8 cellular contexts compared by ENCODE assay signal in the genomic region with DNA sequence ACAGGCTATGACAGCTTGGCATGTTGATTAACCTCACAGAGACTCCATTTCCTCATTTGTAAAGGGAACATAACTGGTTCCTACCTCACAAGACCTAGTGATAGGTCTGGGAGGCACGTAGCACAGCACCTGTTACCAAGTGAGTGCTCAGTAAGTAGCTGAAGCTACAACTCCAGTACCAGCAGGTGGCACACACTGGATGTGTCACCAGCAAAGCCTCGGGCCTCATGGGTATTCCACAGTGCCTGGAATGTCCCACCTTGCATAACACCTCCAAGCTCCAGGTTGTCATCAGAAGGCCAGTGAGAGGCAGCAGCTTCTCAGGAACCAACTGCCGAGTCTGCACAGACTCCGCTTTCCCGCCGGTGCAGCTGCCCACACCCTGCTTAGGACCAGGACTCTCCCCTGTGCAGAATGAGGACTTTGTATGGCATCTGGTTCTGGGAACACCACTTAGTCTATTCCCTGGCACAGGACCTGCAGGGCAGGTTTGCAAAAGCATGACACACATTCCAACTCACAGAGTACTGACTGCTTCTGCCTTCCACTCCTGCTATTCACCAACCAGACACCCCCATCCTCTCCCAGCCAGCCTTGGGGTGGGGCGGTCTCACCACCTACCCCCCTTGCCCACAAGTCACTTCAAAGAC. TPM values are rescaled to one million over a fixed set of nuclear protein-coding genes. Genes with fewer than 3 reads are reported as not detected.
A peak's percentile ranks its signal among the peaks of the same experiment; 100 is the strongest.
DNase-seq lines count a peak whose midpoint lies in the region; ATAC-seq, FAIRE-seq and TF ChIP-seq lines count a peak whose summit lies in the region.

No MANE protein-coding gene starts in this region.

- H3K27me3 ChIP-seq in left ventricle myocardium inferior (ENCODE audit: low read depth) (peaks cover 82% of the 10 kb centered on the region), esophagus squamous epithelium (no peaks in the 10 kb centered on the region), upper lobe of left lung (no peaks in the 10 kb centered on the region)

- no peak for FAIRE-seq in D721Med (lab: Jason Lieb, UNC)

- intact Hi-C loops in left ventricle myocardium inferior (cut with micrococcal nuclease) (no loop called here), left cardiac atrium (cut with DNase I) (no loop called here), esophagus squamous epithelium (cut with DNase I) (no loop called here)

- H3K4me3 ChIP-seq in left ventricle myocardium inferior (no peak overlapping the region), esophagus squamous epithelium (no peak overlapping the region), upper lobe of left lung (no peak overlapping the region)

- no peak overlapping the region for H3K27ac ChIP-seq in left ventricle myocardium inferior (replicated peaks)
- peak overlapping the region; percentile 19 to 69 (median 39) for H3K27ac ChIP-seq in esophagus squamous epithelium
- peak overlapping the region; percentile 32 to 69 (median 68) for H3K27ac ChIP-seq in upper lobe of left lung

- 33 to 51% methylated on average over 5 to 7 of the region's 7 CpGs for WGBS in esophagus squamous epithelium, 2 donors
- WGBS in upper lobe of left lung, 2 donors = 55 to 70% methylated on average over 5 to 7 of the region's 7 CpGs

- TF ChIP-seq EP300 in upper lobe of left lung (IDR thresholded peaks at IDR 0.05) = peak in 1 of 4 donors; percentile 14

- ATAC-seq in left cardiac atrium = no peak
- ATAC-seq in upper lobe of left lung (ENCODE audit: low FRiP score in 2 of 2) = peak in 1 of 2 donors; percentile 70
- no peak for ATAC-seq in HG02798 (IDR thresholded peaks at IDR 0.05; ENCODE audit: poor library complexity, unreplicated experiment)

- H3K9me3 ChIP-seq in left ventricle myocardium inferior (replicated peaks) (no peaks in the 10 kb centered on the region), esophagus squamous epithelium (no peaks in the 10 kb centered on the region), upper lobe of left lung (no peaks in the 10 kb centered on the region)

- no peak for DNase-seq in left ventricle myocardium inferior
- DNase-seq in left cardiac atrium = no peak
- DNase-seq in NOMO-1 treated with DMSO at 0.1 percent for 48 hours (lab: John Stamatoyannopoulos, UW; ENCODE audit: unreplicated experiment) = peak; percentile 46
- no peak for DNase-seq in esophagus squamous epithelium (lab: John Stamatoyannopoulos, UW)
- peak in 1 of 2 donors; percentile 89 for DNase-seq in upper lobe of left lung
- no peak for DNase-seq in D721Med (ENCODE audit: insufficient read length, low spot score)
- DNase-seq in ureter (ENCODE audit: low spot score) = no peak

- TF ChIP-seq CTCF in left ventricle myocardium inferior (IDR thresholded peaks at IDR 0.05; ENCODE audit: borderline replicate concordance) (peak; percentile 46), esophagus squamous epithelium (IDR thresholded peaks at IDR 0.05) (peak in 3 of 6 experiments; percentile 28 to 47 (median 32)), upper lobe of left lung (IDR thresholded peaks at IDR 0.05) (peak in 3 of 6 experiments; percentile 33 to 55 (median 37)), D721Med (IDR thresholded peaks at IDR 0.05; ENCODE audit: insufficient read depth, missing control alignments) (no peak)

- TF ChIP-seq POLR2A in esophagus squamous epithelium (IDR thresholded peaks at IDR 0.05) (no peak), upper lobe of left lung (IDR thresholded peaks at IDR 0.05) (peak in 1 of 4 donors; percentile 17)

- H3K4me1 ChIP-seq in left ventricle myocardium inferior (peaks cover 35% of the 10 kb centered on the region), esophagus squamous epithelium (peaks cover 53 to 85% (median 61%) of the 10 kb centered on the region in 3 donors), upper lobe of left lung (peaks cover 31 to 74% (median 59%) of the 10 kb centered on the region in 4 donors)

- H3K36me3 ChIP-seq in left ventricle myocardium inferior (no peaks in the 10 kb centered on the region), esophagus squamous epithelium (peaks cover 0 to 10% (median 0%) of the 10 kb centered on the region in 3 donors), upper lobe of left lung (no peaks in the 10 kb centered on the region)

RNA-seq across cellular contexts. Expression of a gene that starts 4.2 kb away (rescaled TPM):
- 0.33 TPM for total RNA-seq in left ventricle myocardium inferior
- total RNA-seq in left cardiac atrium = 1 to 10 TPM in 1 of 2 donors, under 1 TPM in 1; 0.74 to 3.1 TPM
- 10 to 100 TPM; 16.6 to 25.0 (median 21.3) TPM for total RNA-seq in esophagus squamous epithelium
- total RNA-seq in upper lobe of left lung = 10 to 100 TPM; 23.0 to 41.1 (median 27.5) TPM
- total RNA-seq in ureter = 12.6 TPM
